ENCODE assay signal across 9 cellular contexts in genomic region chrX:135112096-135112729, GRCh38. TPM values are rescaled to one million over a fixed set of nuclear protein-coding genes. Genes with fewer than 3 reads are reported as not detected.
A peak's percentile ranks its signal among the peaks of the same experiment; 100 is the strongest.
DNase-seq lines count a peak whose midpoint lies in the region; ATAC-seq, FAIRE-seq and TF ChIP-seq lines count a peak whose summit lies in the region.
"Had no signal": no experiment of that assay in that cellular context is flagged by ENCODE, and none has a peak within 500 bp of the region (broad histone marks: within the 10 kb centered on the region; RNA-seq: fewer than 3 reads in every experiment).

No MANE protein-coding gene starts in this region.

- TF ChIP-seq POLR2A in GM12892 (IDR thresholded peaks at IDR 0.05; ENCODE audit: low read depth, low read length) = no peak

- peaks cover 0 to 3% (median 0%) of the 10 kb centered on the region in 7 donors for H3K9me3 Mint-ChIP-seq in CD14-positive monocyte

- H3K4me3 ChIP-seq in LNCaP clone FGC (ENCODE audit: low read depth, low read length) (no peak overlapping the region), fibroblast of pulmonary artery (replicated peaks; ENCODE audit: low read depth, low read length) (no peak overlapping the region), smooth muscle cell (no peak overlapping the region)

- no peaks in the 10 kb centered on the region for H3K36me3 Mint-ChIP-seq in CD14-positive monocyte

- no peaks in the 10 kb centered on the region for H3K27me3 ChIP-seq in smooth muscle cell (ENCODE audit: low read depth)

- H3K27ac Mint-ChIP-seq in CD14-positive monocyte = no peak overlapping the region

- H3F3A ChIP-seq in smooth muscle cell (ENCODE audit: low read depth) = no peaks in the 10 kb centered on the region

- H3K4me3 Mint-ChIP-seq in CD14-positive monocyte = no peak overlapping the region

- no peak for ATAC-seq in HG03045 (IDR thresholded peaks at IDR 0.05; ENCODE audit: unreplicated experiment)
- ATAC-seq in GM19397 (IDR thresholded peaks at IDR 0.05; ENCODE audit: unreplicated experiment) = no peak

- H3K4me2 ChIP-seq in smooth muscle cell = no peak overlapping the region

- WGBS in smooth muscle cell (ENCODE audit: low lambda C conversion rate) = 45% methylated on average over 5 of the region's 5 CpGs

- no peaks in the 10 kb centered on the region for H3K4me1 ChIP-seq in smooth muscle cell (ENCODE audit: low read depth)

- no peaks in the 10 kb centered on the region for H3K9me3 ChIP-seq in smooth muscle cell (replicated peaks; ENCODE audit: low read depth)

- no peaks in the 10 kb centered on the region for H4K20me1 ChIP-seq in smooth muscle cell (ENCODE audit: low read depth)

- H2AFZ ChIP-seq in smooth muscle cell (ENCODE audit: low read depth) = no peak overlapping the region

- TF ChIP-seq CTCF in CD14-positive monocyte (IDR thresholded peaks at IDR 0.05) (peak; percentile 67), LNCaP clone FGC (IDR thresholded peaks at IDR 0.05; ENCODE audit: control insufficient read depth, extremely low read depth, insufficient read depth) (peak; percentile 65), fibroblast of pulmonary artery (IDR thresholded peaks at IDR 0.05; ENCODE audit: low read length, missing control alignments) (peak; percentile 68), smooth muscle cell (IDR thresholded peaks at IDR 0.05; ENCODE audit: borderline replicate concordance, insufficient read depth, poor library complexity, severe bottlenecking) (peak; percentile 44)

- intact Hi-C loops in CD14-positive monocyte (cut with micrococcal nuclease) = no loop called here

- H3K36me3 ChIP-seq in smooth muscle cell (ENCODE audit: low read depth) = no peaks in the 10 kb centered on the region

- no peak overlapping the region for H3K9ac ChIP-seq in smooth muscle cell (ENCODE audit: low read depth)

- H3K79me2 ChIP-seq in smooth muscle cell (ENCODE audit: low read depth) = no peaks in the 10 kb centered on the region

- no peaks in the 10 kb centered on the region for H3K4me1 Mint-ChIP-seq in CD14-positive monocyte

- peaks cover 0 to 15% (median 3%) of the 10 kb centered on the region in 3 donors for H3K27me3 Mint-ChIP-seq in CD14-positive monocyte (ENCODE audit: low read depth in 3 of 3)

- DNase-seq in CD14-positive monocyte (ENCODE audit: low spot score) = no peak
- DNase-seq in GM12892 (ENCODE audit: insufficient read length) = no peak
- no peak for DNase-seq in LNCaP clone FGC (ENCODE audit: low read depth)
- DNase-seq in activated CD4-positive, alpha-beta T cell treated with anti-CD3 and anti-CD28 coated beads, Interleukin-2, amount 50 U/mL, for 1 hour = peak; percentile 30
- DNase-seq in fibroblast of pulmonary artery (ENCODE audit: low read depth) = peak; percentile 53
- no peak for DNase-seq in smooth muscle cell (lab: John Stamatoyannopoulos, UW; ENCODE audit: unreplicated experiment)

- FAIRE-seq in GM12892 (lab: Jason Lieb, UNC) = peak; percentile 82

- no peak overlapping the region for H3K27ac ChIP-seq in smooth muscle cell (ENCODE audit: low read depth)

RNA-seq across cellular contexts. Expression of gene ETDB, which starts 8.1 kb away (rescaled TPM):
- polyA plus RNA-seq in CD14-positive monocyte = not detected
- polyA plus RNA-seq in GM12892 (2012; ENCODE audit: missing spikeins) = not detected
- not detected in 2 replicates for total RNA-seq in smooth muscle cell
- not detected in 2 replicates for polyA plus RNA-seq in smooth muscle cell
- polyA plus RNA-seq: neural cell had no signal

RNA-seq across cellular contexts. Expression of gene SMIM10L2B, which starts 13.7 kb away (rescaled TPM):
- polyA plus RNA-seq in CD14-positive monocyte (not detected), smooth muscle cell (7.8 and 10.6 TPM in 2 replicates)
- polyA plus RNA-seq in GM12892 (2012; ENCODE audit: missing spikeins) = not detected
- 3.7 and 3.9 TPM in 2 replicates for total RNA-seq in smooth muscle cell

RNA-seq across cellular contexts. Expression of gene CT55, which starts 59.0 kb away (rescaled TPM):
- not detected for polyA plus RNA-seq in CD14-positive monocyte
- not detected for polyA plus RNA-seq in GM12892 (2012; ENCODE audit: missing spikeins)
- total RNA-seq in smooth muscle cell = not detected in 2 replicates
- not detected in 2 replicates for polyA plus RNA-seq in smooth muscle cell

Comparison
In these comparisons a context has a peak if more than half of its experiments do, and no peak if none do; other contexts are left out.
1. DNase-seq: peak in activated CD4-positive, alpha-beta T cell treated with anti-CD3 and anti-CD28 coated beads, Interleukin-2, amount 50 U/mL, for 1 hour (single experiment) and fibroblast of pulmonary artery (single experiment); none in CD14-positive monocyte (single experiment), GM12892 (single experiment), LNCaP clone FGC (single experiment) and smooth muscle cell (single experiment).
2. Peak in every context shown above with its lines, with median percentiles within 50 percentile points of each other: CTCF ChIP-seq.